9 cellular contexts compared by ENCODE assay signal in the genomic region with DNA sequence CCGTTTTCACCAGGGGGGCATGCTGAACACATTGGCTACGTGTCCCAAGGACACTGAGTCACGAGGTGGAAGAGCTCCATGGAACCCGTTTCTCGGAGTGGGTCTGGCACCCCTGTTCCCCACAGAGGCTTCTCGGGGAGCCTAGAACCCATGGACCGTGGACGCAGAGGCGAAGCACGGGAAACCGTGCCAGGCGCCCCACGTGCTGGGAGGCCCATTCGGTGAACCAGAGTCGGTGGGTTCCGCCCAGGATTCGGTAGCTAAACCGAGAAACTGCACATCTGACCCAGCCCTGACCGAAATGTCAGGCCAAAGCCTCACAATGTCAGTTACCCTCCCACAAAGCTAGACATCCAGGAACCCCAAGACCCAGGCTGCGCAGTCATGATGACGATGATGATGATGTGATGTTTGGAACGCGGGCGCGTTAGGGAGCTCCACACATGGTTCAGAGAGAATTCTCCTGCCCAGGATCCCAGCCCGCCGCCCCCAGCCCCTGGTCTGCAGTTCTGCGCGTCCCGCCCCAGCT. TPM values are rescaled to one million over a fixed set of nuclear protein-coding genes. Genes with fewer than 3 reads are reported as not detected.
DNase-seq lines count a peak whose midpoint lies in the region; ATAC-seq, FAIRE-seq and TF ChIP-seq lines count a peak whose summit lies in the region.
"Had no signal": no experiment of that assay in that cellular context is flagged by ENCODE, and none has a peak within 500 bp of the region (broad histone marks: within the 10 kb centered on the region; RNA-seq: fewer than 3 reads in every experiment).

No MANE protein-coding gene starts in this region.

- TF ChIP-seq EP300 in A549 (IDR thresholded peaks at IDR 0.05) (no peak), gastroesophageal sphincter (IDR thresholded peaks at IDR 0.05) (no peak)

- TF ChIP-seq CTCF in A549 (IDR thresholded peaks at IDR 0.05) = no peak
- TF ChIP-seq CTCF in gastroesophageal sphincter (IDR thresholded peaks at IDR 0.05) = peak in 1 of 4 experiments; percentile 2
- TF ChIP-seq CTCF in osteocyte (IDR thresholded peaks at IDR 0.05) = no peak

- POLR2A ChIA-PET in A549 (lab: Yijun Ruan, JAX) = interaction anchor here (0.5 to 2.3 kb wide), 5 partner anchors 16 to 399 kb away, joined by 3 to 11 read pairs (median 3); no protein-coding TSS in a partner anchor

- no peak for FAIRE-seq in A549 (lab: Jason Lieb, UNC)
- peak; percentile 48 for FAIRE-seq in GM19239 (lab: Jason Lieb, UNC)

- peaks cover 58% of the 10 kb centered on the region for H3K4me1 Mint-ChIP-seq in activated T-cell treated with anti-CD3 and anti-CD28 coated beads, Interleukin-2, amount 50 U/mL, for 24 hours (ENCODE audit: low read depth)
- peaks cover 26% of the 10 kb centered on the region for H3K4me1 Mint-ChIP-seq in osteocyte (ENCODE audit: unreplicated experiment)

- H3K4me2 ChIP-seq in A549 = peak overlapping the region; percentile 86

- H3K36me3 ChIP-seq in gastroesophageal sphincter = no peaks in the 10 kb centered on the region

- peak overlapping the region; percentile 89 for H3K4me3 Mint-ChIP-seq in activated T-cell treated with anti-CD3 and anti-CD28 coated beads, Interleukin-2, amount 50 U/mL, for 24 hours
- H3K4me3 Mint-ChIP-seq in osteocyte (ENCODE audit: unreplicated experiment) = peak overlapping the region; percentile 98

- H3K4me1 ChIP-seq in A549 = peaks cover 10% of the 10 kb centered on the region
- peaks cover 0 to 23% (median 10%) of the 10 kb centered on the region in 3 donors for H3K4me1 ChIP-seq in gastroesophageal sphincter

- H3K27ac ChIP-seq in A549 (peak overlapping the region; percentile 71 to 83), gastroesophageal sphincter (peak overlapping the region; percentile 41 to 90 (median 86))

- TF ChIP-seq POLR2A in A549 (IDR thresholded peaks at IDR 0.05; ENCODE audit: low read length) (no peak), gastroesophageal sphincter (IDR thresholded peaks at IDR 0.05) (no peak)

- no peaks in the 10 kb centered on the region for H3K9me3 Mint-ChIP-seq in activated T-cell treated with anti-CD3 and anti-CD28 coated beads, Interleukin-2, amount 50 U/mL, for 24 hours
- no peaks in the 10 kb centered on the region for H3K9me3 Mint-ChIP-seq in osteocyte (ENCODE audit: unreplicated experiment)

- 26% methylated on average over 23 of the region's 30 CpGs for whole genome bisulfite sequencing in A549 (ENCODE audit: missing lambda C conversion rate)
- WGBS in gastroesophageal sphincter (ENCODE audit: low coverage in 1 of 2), 2 donors = 0% methylated on average over 2 of the region's 30 CpGs; no CpG with 5 or more reads in 1 of the 2 donors

- peaks cover 9% of the 10 kb centered on the region for H3K36me3 Mint-ChIP-seq in activated T-cell treated with anti-CD3 and anti-CD28 coated beads, Interleukin-2, amount 50 U/mL, for 24 hours (ENCODE audit: low read depth)
- H3K36me3 Mint-ChIP-seq in osteocyte (ENCODE audit: unreplicated experiment) = no peaks in the 10 kb centered on the region

- no peaks in the 10 kb centered on the region for H3K9me3 ChIP-seq in A549
- no peaks in the 10 kb centered on the region for H3K9me3 ChIP-seq in gastroesophageal sphincter

- H3K4me3 ChIP-seq in A549 = peak overlapping the region; percentile 61
- H3K4me3 ChIP-seq in gastroesophageal sphincter = peak overlapping the region; percentile 67 to 97

- no peaks in the 10 kb centered on the region for H3K27me3 ChIP-seq in gastroesophageal sphincter

- ATAC-seq in A549 = peak; percentile 12 to 16
- ATAC-seq in HG03521 (IDR thresholded peaks at IDR 0.05; ENCODE audit: unreplicated experiment) = peak; percentile 5
- peak; percentile 39 for ATAC-seq in gastroesophageal sphincter
- no peak for ATAC-seq in HG03097 (IDR thresholded peaks at IDR 0.05; ENCODE audit: low FRiP score, unreplicated experiment)

- H3K27me3 Mint-ChIP-seq in activated T-cell treated with anti-CD3 and anti-CD28 coated beads, Interleukin-2, amount 50 U/mL, for 24 hours = no peaks in the 10 kb centered on the region
- peaks cover 9% of the 10 kb centered on the region for H3K27me3 Mint-ChIP-seq in osteocyte (ENCODE audit: unreplicated experiment)

- DNase-seq in A549 (ENCODE audit: low read depth in 1 of 2, low spot score in 1 of 2) (peak in 1 of 2 experiments; percentile 60), GM19239 (ENCODE audit: insufficient read length, low spot score) (peak; percentile 40), osteocyte (ENCODE audit: extremely low spot score, unreplicated experiment) (no peak), NCI-H1417 (lab: John Stamatoyannopoulos, UW) (no peak)
- no peak for DNase-seq in activated T-cell treated with anti-CD3 and anti-CD28 coated beads, Interleukin-2, amount 50 U/mL, for 24 hours

- H3K27ac Mint-ChIP-seq in activated T-cell treated with anti-CD3 and anti-CD28 coated beads, Interleukin-2, amount 50 U/mL, for 24 hours = peak overlapping the region; percentile 95
- H3K27ac Mint-ChIP-seq in osteocyte (ENCODE audit: unreplicated experiment) = peak overlapping the region; percentile 86

- TF ChIP-seq RAD21 in A549 (conservative IDR thresholded peaks at IDR 0.05 in 1 of 2, IDR thresholded peaks at IDR 0.05 in 1 of 2) = no peak

- CTCF ChIA-PET in A549 (lab: Yijun Ruan, JAX) = interaction anchor here (0.6 to 6.1 kb wide), 11 partner anchors 10 to 339 kb away, joined by 3 to 82 read pairs (median 4); a partner anchor contains a TSS

TF ChIP-seq in A549, 52 proteins besides CTCF, POLR2A, EP300 and RAD21:
- TF ChIP-seq HOXB13 (CRISPR knock-in tag; IDR thresholded peaks at IDR 0.05; ENCODE audit: low read depth) (peak; percentile 84; the same call in 1 of the 2 replicates), HOXB5 (CRISPR knock-in tag; IDR thresholded peaks at IDR 0.05) (peak; percentile 58; the same call in 1 of the 2 replicates), FOXS1 (CRISPR knock-in tag; IDR thresholded peaks at IDR 0.05) (peak; percentile 44; the same call in 1 of the 2 replicates), TP53 (CRISPR knock-in tag; IDR thresholded peaks at IDR 0.05) (0 out of 2 replicates have a peak, but pooled peaks have one; percentile 67), EHF (CRISPR knock-in tag; IDR thresholded peaks at IDR 0.05) (0 out of 2 replicates have a peak, but pooled peaks have one; percentile 39), CHD2 (IDR thresholded peaks at IDR 0.05; ENCODE audit: low read length, partially characterized antibody) (no peak), TFCP2L1 (CRISPR knock-in tag; IDR thresholded peaks at IDR 0.05) (no peak), PHF8 (IDR thresholded peaks at IDR 0.05; ENCODE audit: borderline replicate concordance, low read depth) (no peak), MAFK (IDR thresholded peaks at IDR 0.05; ENCODE audit: partially characterized antibody) (peak; percentile 19), HEYL (CRISPR knock-in tag; IDR thresholded peaks at IDR 0.05) (0 out of 2 replicates have a peak, but pooled peaks have one; percentile 40), NFE2L2 (conservative IDR thresholded peaks at IDR 0.05; ENCODE audit: low read length) (peak; percentile 58; the same call in 1 of the 2 replicates)
- TF ChIP-seq, protein P1, sequence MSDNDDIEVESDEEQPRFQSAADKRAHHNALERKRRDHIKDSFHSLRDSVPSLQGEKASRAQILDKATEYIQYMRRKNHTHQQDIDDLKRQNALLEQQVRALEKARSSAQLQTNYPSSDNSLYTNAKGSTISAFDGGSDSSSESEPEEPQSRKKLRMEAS (IDR thresholded peaks at IDR 0.05) = peak; percentile 41
- TF ChIP-seq, protein P2, sequence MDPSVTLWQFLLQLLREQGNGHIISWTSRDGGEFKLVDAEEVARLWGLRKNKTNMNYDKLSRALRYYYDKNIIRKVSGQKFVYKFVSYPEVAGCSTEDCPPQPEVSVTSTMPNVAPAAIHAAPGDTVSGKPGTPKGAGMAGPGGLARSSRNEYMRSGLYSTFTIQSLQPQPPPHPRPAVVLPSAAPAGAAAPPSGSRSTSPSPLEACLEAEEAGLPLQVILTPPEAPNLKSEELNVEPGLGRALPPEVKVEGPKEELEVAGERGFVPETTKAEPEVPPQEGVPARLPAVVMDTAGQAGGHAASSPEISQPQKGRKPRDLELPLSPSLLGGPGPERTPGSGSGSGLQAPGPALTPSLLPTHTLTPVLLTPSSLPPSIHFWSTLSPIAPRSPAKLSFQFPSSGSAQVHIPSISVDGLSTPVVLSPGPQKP (IDR thresholded peaks at IDR 0.05; ENCODE audit: low read depth, low read length) = no peak
- TF ChIP-seq, protein P3, sequence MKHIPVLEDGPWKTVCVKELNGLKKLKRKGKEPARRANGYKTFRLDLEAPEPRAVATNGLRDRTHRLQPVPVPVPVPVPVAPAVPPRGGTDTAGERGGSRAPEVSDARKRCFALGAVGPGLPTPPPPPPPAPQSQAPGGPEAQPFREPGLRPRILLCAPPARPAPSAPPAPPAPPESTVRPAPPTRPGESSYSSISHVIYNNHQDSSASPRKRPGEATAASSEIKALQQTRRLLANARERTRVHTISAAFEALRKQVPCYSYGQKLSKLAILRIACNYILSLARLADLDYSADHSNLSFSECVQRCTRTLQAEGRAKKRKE (CRISPR knock-in tag; IDR thresholded peaks at IDR 0.05; ENCODE audit: low read depth) = peak; percentile 85; the same call in 1 of the 2 replicates

RNA-seq across cellular contexts. Expression of a gene that starts 28.5 kb away (rescaled TPM):
- 0.57 and 0.78 TPM in 2 replicates for polyA plus RNA-seq in A549 (2011; rRNA removed)
- 0.99 and 1.3 TPM in 2 replicates for polyA plus RNA-seq in A549 (2012; cell fraction: cytosol; rRNA removed)
- polyA plus RNA-seq in A549 (2012; cell fraction: nucleus; rRNA removed) = 2.2 and 2.4 TPM in 2 replicates
- 0.36 to 0.76 TPM (median 0.42 TPM) in 3 replicates for polyA plus RNA-seq in A549 (2017; fragmentation: RNase III; extraction: RNeasy Plus Mini Kit Qiagen cat#74134 plus additional on column Dnase treatment)
- 0.58 and 0.66 TPM in 2 replicates for polyA minus RNA-seq in A549 (2011; rRNA and poly(A)+ RNA removed)
- total RNA-seq in gastroesophageal sphincter = 10 to 100 TPM in 1 of 4 donors, 1 to 10 TPM in 3; 2.5 to 17.1 (median 5.4) TPM
- 3.2 and 4.1 TPM in 2 replicates for total RNA-seq in osteocyte
- total RNA-seq: renal cortical epithelial cell had no signal
